In the genomic region with DNA sequence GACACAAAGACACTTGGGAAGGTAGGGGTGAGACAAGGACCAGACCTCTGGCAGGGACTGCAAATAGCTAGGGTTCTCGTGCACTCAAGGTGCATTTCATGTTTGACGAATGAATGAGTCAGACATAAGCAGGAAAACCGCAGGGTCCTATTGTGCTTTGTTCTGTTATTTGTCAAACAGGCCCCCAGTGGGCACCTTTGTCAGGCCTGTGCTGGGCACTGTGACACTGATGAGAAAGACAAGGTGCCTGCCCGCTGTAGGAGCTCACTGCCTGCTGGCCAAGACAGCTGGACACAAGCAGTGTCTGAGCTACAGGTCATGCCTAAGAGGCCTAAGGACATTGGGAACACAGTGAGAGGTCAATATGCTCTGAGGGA, we compare ENCODE assay signal across 1 cellular context.
TF ChIP-seq lines count a peak whose summit lies in the region.

No MANE protein-coding gene starts in this region.

TF ChIP-seq in HepG2, 621 proteins besides CTCF, POLR2A, EP300 and RAD21 (continued from another document and continues in another):
- TF ChIP-seq, protein P1, sequence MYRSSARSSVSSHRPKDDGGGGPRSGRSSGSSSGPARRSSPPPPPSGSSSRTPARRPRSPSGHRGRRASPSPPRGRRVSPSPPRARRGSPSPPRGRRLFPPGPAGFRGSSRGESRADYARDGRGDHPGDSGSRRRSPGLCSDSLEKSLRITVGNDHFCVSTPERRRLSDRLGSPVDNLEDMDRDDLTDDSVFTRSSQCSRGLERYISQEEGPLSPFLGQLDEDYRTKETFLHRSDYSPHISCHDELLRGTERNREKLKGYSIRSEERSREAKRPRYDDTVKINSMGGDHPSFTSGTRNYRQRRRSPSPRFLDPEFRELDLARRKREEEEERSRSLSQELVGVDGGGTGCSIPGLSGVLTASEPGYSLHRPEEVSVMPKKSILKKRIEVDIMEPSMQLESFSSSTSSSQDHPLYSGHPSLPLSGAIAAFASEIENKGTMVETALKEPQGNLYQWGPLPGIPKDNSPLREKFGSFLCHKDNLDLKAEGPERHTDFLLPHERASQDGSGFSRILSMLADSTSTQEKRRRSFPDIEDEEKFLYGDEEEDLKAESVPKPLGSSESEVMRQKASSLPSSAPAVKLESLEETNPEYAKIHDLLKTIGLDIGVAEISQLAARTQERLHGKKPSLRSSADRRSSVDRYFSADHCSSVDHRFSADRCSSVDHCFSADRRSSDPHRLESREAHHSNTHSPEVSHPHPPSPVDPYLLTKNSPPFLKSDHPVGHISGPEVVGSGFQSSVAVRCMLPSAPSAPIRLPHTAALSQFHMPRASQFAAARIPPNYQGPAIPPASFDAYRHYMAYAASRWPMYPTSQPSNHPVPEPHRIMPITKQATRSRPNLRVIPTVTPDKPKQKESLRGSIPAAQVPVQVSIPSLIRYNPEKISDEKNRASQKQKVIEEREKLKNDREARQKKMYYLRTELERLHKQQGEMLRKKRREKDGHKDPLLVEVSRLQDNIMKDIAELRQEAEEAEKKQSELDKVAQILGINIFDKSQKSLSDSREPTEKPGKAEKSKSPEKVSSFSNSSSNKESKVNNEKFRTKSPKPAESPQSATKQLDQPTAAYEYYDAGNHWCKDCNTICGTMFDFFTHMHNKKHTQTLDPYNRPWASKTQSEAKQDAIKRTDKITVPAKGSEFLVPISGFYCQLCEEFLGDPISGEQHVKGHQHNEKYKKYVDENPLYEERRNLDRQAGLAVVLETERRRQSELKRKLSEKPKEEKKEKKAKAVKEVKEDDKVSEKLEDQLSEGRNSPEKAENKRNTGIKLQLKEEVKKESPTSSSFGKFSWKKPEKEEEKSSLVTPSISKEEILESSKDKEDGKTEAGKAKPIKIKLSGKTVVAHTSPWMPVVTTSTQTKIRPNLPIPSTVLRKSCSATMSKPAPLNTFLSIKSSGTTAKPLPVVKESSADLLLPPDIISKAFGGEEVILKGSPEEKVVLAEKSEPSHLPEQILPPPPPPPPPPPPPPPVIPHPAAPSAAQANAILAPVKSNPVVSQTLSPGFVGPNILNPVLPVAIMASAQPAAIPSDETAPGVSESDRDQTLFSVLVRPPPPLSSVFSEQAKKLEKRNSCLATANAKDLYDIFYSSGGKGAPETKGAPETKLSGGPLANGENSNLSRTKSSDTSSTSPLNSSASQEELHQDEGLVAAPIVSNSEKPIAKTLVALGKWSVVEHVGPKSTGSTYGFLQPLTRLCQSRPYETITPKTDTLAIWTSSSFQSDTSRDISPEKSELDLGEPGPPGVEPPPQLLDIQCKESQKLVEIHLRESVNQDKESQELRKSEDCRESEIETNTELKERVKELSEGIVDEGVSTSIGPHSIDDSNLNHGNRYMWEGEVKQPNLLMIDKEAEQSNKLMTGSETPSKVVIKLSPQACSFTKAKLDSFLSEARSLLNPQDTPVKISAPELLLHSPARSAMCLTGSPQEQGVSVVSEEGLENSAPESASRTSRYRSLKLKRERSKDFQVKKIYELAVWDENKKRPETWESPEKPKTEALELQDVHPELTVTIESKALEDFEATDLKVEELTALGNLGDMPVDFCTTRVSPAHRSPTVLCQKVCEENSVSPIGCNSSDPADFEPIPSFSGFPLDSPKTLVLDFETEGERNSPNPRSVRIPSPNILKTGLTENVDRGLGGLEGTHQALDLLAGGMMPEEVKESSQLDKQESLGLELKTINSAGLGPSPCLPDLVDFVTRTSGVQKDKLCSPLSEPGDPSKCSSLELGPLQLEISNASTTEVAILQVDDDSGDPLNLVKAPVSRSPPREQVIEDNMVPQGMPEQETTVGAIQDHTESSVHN (CRISPR knock-in tag; IDR thresholded peaks at IDR 0.05): no peak
- TF ChIP-seq NR2F1 (CRISPR knock-in tag; IDR thresholded peaks at IDR 0.05) (no peak; a peak in 1 of 4 replicates), ARNT (IDR thresholded peaks at IDR 0.05) (no peak), THAP11 (CRISPR knock-in tag; IDR thresholded peaks at IDR 0.05) (0 out of 2 replicates have a peak, but pooled peaks have one; percentile 33), ZNF510 (CRISPR knock-in tag; IDR thresholded peaks at IDR 0.05; ENCODE audit: low read depth) (no peak), BHLHE40 (IDR thresholded peaks at IDR 0.05; ENCODE audit: low read length) (peak; percentile 37; the same call in 1 of the 2 replicates), JUN (CRISPR knock-in tag; IDR thresholded peaks at IDR 0.05) (peak; percentile 72), TBP (CRISPR knock-in tag; IDR thresholded peaks at IDR 0.05) (no peak), ZBTB21 (CRISPR knock-in tag; IDR thresholded peaks at IDR 0.05) (0 out of 2 replicates have a peak, but pooled peaks have one; percentile 9), ERF (CRISPR knock-in tag; IDR thresholded peaks at IDR 0.05) (peak; percentile 71; the same call in 1 of the 2 replicates), ZMYM3 (CRISPR knock-in tag; IDR thresholded peaks at IDR 0.05) (peak; percentile 25; the same call in 1 of the 2 replicates), FLYWCH1 (CRISPR knock-in tag; IDR thresholded peaks at IDR 0.05) (no peak), SIX4 (CRISPR knock-in tag; IDR thresholded peaks at IDR 0.05) (no peak), MTF1 (CRISPR knock-in tag; IDR thresholded peaks at IDR 0.05) (no peak), RELA (CRISPR knock-in tag; IDR thresholded peaks at IDR 0.05) (no peak), SP1 (IDR thresholded peaks at IDR 0.05) (no peak), SP1 (CRISPR knock-in tag; IDR thresholded peaks at IDR 0.05) (no peak), IKZF1 (IDR thresholded peaks at IDR 0.05) (no peak), ZNF672 (CRISPR knock-in tag; IDR thresholded peaks at IDR 0.05) (no peak), ZNF12 (CRISPR knock-in tag; IDR thresholded peaks at IDR 0.05) (no peak), ZNF121 (CRISPR knock-in tag; IDR thresholded peaks at IDR 0.05) (peak; percentile 75; the same call in 1 of the 2 replicates), ATF1 (CRISPR knock-in tag; IDR thresholded peaks at IDR 0.05) (no peak), TMF1 (CRISPR knock-in tag; IDR thresholded peaks at IDR 0.05; ENCODE audit: low read depth) (no peak), RNF2 (conservative IDR thresholded peaks at IDR 0.05; ENCODE audit: low read depth) (no peak), HNRNPUL1 (IDR thresholded peaks at IDR 0.05; ENCODE audit: low read depth, low read length) (no peak), NCOA5 (CRISPR knock-in tag; IDR thresholded peaks at IDR 0.05) (no peak), GATA4 (IDR thresholded peaks at IDR 0.05; ENCODE audit: borderline replicate concordance, low read depth) (no peak), ZFP90 (CRISPR knock-in tag; IDR thresholded peaks at IDR 0.05; ENCODE audit: borderline replicate concordance) (no peak), PHB2 (IDR thresholded peaks at IDR 0.05; ENCODE audit: partially characterized antibody) (no peak), PHF5A (CRISPR knock-in tag; IDR thresholded peaks at IDR 0.05; ENCODE audit: low read depth, unreplicated experiment) (no peak), MBD4 (IDR thresholded peaks at IDR 0.05; ENCODE audit: borderline replicate concordance, low read length) (no peak), ZIK1 (CRISPR knock-in tag; IDR thresholded peaks at IDR 0.05; ENCODE audit: borderline replicate concordance, low read depth) (no peak), NR2F6 (IDR thresholded peaks at IDR 0.05) (0 out of 2 replicates have a peak, but pooled peaks have one; percentile 21), NR2F6 (CRISPR knock-in tag; IDR thresholded peaks at IDR 0.05) (peak; percentile 40; the same call in 1 of the 2 replicates), ZSCAN21 (CRISPR knock-in tag; IDR thresholded peaks at IDR 0.05; ENCODE audit: borderline replicate concordance) (no peak), SMYD3 (CRISPR knock-in tag; IDR thresholded peaks at IDR 0.05) (no peak), ZNF563 (CRISPR knock-in tag; IDR thresholded peaks at IDR 0.05) (0 out of 2 replicates have a peak, but pooled peaks have one; percentile 30), ZNF44 (CRISPR knock-in tag; IDR thresholded peaks at IDR 0.05) (no peak), MED13 (CRISPR knock-in tag; IDR thresholded peaks at IDR 0.05) (no peak)
- TF ChIP-seq, protein P2, sequence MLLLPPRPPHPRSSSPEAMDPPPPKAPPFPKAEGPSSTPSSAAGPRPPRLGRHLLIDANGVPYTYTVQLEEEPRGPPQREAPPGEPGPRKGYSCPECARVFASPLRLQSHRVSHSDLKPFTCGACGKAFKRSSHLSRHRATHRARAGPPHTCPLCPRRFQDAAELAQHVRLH (CRISPR knock-in tag; IDR thresholded peaks at IDR 0.05; ENCODE audit: borderline replicate concordance, low read depth): no peak; the same call in 1 of the 2 replicates
- TF ChIP-seq, protein P3, sequence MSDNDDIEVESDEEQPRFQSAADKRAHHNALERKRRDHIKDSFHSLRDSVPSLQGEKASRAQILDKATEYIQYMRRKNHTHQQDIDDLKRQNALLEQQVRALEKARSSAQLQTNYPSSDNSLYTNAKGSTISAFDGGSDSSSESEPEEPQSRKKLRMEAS (IDR thresholded peaks at IDR 0.05): no peak
- TF ChIP-seq, protein P4, sequence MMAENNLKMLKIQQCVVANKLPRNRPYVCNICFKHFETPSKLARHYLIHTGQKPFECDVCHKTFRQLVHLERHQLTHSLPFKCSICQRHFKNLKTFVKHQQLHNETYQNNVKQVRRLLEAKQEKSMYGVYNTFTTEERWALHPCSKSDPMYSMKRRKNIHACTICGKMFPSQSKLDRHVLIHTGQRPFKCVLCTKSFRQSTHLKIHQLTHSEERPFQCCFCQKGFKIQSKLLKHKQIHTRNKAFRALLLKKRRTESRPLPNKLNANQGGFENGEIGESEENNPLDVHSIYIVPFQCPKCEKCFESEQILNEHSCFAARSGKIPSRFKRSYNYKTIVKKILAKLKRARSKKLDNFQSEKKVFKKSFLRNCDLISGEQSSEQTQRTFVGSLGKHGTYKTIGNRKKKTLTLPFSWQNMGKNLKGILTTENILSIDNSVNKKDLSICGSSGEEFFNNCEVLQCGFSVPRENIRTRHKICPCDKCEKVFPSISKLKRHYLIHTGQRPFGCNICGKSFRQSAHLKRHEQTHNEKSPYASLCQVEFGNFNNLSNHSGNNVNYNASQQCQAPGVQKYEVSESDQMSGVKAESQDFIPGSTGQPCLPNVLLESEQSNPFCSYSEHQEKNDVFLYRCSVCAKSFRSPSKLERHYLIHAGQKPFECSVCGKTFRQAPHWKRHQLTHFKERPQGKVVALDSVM (CRISPR knock-in tag; IDR thresholded peaks at IDR 0.05): no peak
- TF ChIP-seq, protein P5, sequence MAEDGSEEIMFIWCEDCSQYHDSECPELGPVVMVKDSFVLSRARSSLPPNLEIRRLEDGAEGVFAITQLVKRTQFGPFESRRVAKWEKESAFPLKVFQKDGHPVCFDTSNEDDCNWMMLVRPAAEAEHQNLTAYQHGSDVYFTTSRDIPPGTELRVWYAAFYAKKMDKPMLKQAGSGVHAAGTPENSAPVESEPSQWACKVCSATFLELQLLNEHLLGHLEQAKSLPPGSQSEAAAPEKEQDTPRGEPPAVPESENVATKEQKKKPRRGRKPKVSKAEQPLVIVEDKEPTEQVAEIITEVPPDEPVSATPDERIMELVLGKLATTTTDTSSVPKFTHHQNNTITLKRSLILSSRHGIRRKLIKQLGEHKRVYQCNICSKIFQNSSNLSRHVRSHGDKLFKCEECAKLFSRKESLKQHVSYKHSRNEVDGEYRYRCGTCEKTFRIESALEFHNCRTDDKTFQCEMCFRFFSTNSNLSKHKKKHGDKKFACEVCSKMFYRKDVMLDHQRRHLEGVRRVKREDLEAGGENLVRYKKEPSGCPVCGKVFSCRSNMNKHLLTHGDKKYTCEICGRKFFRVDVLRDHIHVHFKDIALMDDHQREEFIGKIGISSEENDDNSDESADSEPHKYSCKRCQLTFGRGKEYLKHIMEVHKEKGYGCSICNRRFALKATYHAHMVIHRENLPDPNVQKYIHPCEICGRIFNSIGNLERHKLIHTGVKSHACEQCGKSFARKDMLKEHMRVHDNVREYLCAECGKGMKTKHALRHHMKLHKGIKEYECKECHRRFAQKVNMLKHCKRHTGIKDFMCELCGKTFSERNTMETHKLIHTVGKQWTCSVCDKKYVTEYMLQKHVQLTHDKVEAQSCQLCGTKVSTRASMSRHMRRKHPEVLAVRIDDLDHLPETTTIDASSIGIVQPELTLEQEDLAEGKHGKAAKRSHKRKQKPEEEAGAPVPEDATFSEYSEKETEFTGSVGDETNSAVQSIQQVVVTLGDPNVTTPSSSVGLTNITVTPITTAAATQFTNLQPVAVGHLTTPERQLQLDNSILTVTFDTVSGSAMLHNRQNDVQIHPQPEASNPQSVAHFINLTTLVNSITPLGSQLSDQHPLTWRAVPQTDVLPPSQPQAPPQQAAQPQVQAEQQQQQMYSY (CRISPR knock-in tag; IDR thresholded peaks at IDR 0.05): no peak
- TF ChIP-seq, protein P6, sequence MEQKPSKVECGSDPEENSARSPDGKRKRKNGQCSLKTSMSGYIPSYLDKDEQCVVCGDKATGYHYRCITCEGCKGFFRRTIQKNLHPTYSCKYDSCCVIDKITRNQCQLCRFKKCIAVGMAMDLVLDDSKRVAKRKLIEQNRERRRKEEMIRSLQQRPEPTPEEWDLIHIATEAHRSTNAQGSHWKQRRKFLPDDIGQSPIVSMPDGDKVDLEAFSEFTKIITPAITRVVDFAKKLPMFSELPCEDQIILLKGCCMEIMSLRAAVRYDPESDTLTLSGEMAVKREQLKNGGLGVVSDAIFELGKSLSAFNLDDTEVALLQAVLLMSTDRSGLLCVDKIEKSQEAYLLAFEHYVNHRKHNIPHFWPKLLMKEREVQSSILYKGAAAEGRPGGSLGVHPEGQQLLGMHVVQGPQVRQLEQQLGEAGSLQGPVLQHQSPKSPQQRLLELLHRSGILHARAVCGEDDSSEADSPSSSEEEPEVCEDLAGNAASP (CRISPR knock-in tag; IDR thresholded peaks at IDR 0.05; ENCODE audit: borderline replicate concordance): no peak
- TF ChIP-seq, protein P7, sequence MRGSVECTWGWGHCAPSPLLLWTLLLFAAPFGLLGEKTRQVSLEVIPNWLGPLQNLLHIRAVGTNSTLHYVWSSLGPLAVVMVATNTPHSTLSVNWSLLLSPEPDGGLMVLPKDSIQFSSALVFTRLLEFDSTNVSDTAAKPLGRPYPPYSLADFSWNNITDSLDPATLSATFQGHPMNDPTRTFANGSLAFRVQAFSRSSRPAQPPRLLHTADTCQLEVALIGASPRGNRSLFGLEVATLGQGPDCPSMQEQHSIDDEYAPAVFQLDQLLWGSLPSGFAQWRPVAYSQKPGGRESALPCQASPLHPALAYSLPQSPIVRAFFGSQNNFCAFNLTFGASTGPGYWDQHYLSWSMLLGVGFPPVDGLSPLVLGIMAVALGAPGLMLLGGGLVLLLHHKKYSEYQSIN (CRISPR knock-in tag; IDR thresholded peaks at IDR 0.05; ENCODE audit: borderline replicate concordance): no peak
- TF ChIP-seq, protein P8, sequence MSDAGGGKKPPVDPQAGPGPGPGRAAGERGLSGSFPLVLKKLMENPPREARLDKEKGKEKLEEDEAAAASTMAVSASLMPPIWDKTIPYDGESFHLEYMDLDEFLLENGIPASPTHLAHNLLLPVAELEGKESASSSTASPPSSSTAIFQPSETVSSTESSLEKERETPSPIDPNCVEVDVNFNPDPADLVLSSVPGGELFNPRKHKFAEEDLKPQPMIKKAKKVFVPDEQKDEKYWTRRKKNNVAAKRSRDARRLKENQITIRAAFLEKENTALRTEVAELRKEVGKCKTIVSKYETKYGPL (CRISPR knock-in tag; IDR thresholded peaks at IDR 0.05): no peak
